ENCODE assay signal across 22 cellular contexts in the genomic region with DNA sequence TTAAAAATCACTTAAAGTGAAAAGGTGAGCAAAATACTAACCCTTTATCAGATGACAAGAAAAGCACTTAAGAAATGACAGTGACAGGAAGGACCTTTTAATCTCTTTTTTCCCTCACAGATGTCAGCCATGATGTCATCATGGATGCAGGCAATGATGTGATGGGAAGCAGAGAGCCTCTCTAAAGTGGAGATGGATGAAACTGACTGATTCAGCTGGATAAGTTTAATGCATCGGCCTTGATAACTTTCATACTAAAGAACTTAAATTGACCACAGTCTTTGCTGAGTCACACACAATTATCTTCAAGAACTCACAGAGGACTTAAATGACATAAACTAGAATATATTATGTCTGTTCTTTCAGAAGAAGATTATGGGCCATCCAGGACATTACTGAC.
DNase-seq lines count a peak whose midpoint lies in the region; ATAC-seq and TF ChIP-seq lines count a peak whose summit lies in the region.
"Had no signal": no experiment of that assay in that cellular context is flagged by ENCODE, and none has a peak within 500 bp of the region (broad histone marks: within the 10 kb centered on the region; RNA-seq: fewer than 3 reads in every experiment).

No MANE protein-coding gene starts in this region.

- POLR2A ChIA-PET in HEK293 (lab: Yijun Ruan, JAX) = no interaction called here

- H3K9ac ChIP-seq in fibroblast of lung (ENCODE audit: insufficient read depth, low read length) = no peak overlapping the region

- DNase-seq in SK-N-DZ (ENCODE audit: low spot score) (peak; percentile 94), fibroblast of lung (ENCODE audit: low read depth in 2 of 2) (peak; percentile 6 to 43), iris pigment epithelial cell (ENCODE audit: low read depth) (peak; percentile 66), SKM-1 treated with dmso at 0.1 percent for 144 hours (lab: John Stamatoyannopoulos, UW; ENCODE audit: unreplicated experiment) (no peak), amygdala (lab: John Stamatoyannopoulos, UW) (no peak), islet precursor cell (no peak)
- DNase-seq in activated T-cell treated with anti-CD3 and anti-CD28 coated beads, Interleukin-2, amount 50 U/mL, for 4 hours = no peak
- DNase-seq: C1 segment of cervical spinal cord; CD4-positive, alpha-beta memory T cell; COR-L47; DMS79; EL; GDM1; KBM-7; MG63; NCI-H2029 treated with DMSO at 0.1 percent for 48 hours; NCI-H446 treated with DMSO at 0.1 percent for 48 hours; NCI-H526; Peyer's patch; SHP77 treated with DMSO at 0.1 percent for 48 hours had no signal

- no peaks in the 10 kb centered on the region for H3K9me3 Mint-ChIP-seq in activated T-cell treated with anti-CD3 and anti-CD28 coated beads, Interleukin-2, amount 50 U/mL, for 4 hours

- no peak overlapping the region for H2AFZ ChIP-seq in fibroblast of lung (ENCODE audit: low read length)

- no peaks in the 10 kb centered on the region for H3K79me2 ChIP-seq in fibroblast of lung (ENCODE audit: control insufficient read depth, insufficient read depth, low read length)

- no peaks in the 10 kb centered on the region for H3K4me1 ChIP-seq in HEK293 (ENCODE audit: control insufficient read depth, insufficient read depth, low read length)
- H3K4me1 ChIP-seq in fibroblast of lung (ENCODE audit: control insufficient read depth, extremely low read depth, insufficient read depth, low read length) = no peaks in the 10 kb centered on the region
- H3K4me1 ChIP-seq: Peyer's patch had no signal

- H3K4me1 Mint-ChIP-seq in activated T-cell treated with anti-CD3 and anti-CD28 coated beads, Interleukin-2, amount 50 U/mL, for 4 hours (ENCODE audit: low read depth) = no peaks in the 10 kb centered on the region
- H3K4me1 Mint-ChIP-seq: CD4-positive, alpha-beta memory T cell had no signal

- H3K36me3 ChIP-seq in HEK293 (ENCODE audit: control insufficient read depth in 2 of 2, insufficient read depth in 1 of 2, low read length in 2 of 2) = no peaks in the 10 kb centered on the region
- no peaks in the 10 kb centered on the region for H3K36me3 ChIP-seq in fibroblast of lung (ENCODE audit: control insufficient read depth, insufficient read depth, low read length)
- H3K36me3 ChIP-seq: MG63, Peyer's patch had no signal

- TF ChIP-seq CTCF in HEK293 (tag by site-specific recombination; IDR thresholded peaks at IDR 0.05) = no peak
- no peak for TF ChIP-seq CTCF in fibroblast of lung (conservative IDR thresholded peaks at IDR 0.05 in 1 of 2, IDR thresholded peaks at IDR 0.05 in 1 of 2; ENCODE audit: low read depth in 1 of 2, low read length in 2 of 2)

- no peak overlapping the region for H3K4me2 ChIP-seq in fibroblast of lung (ENCODE audit: extremely low read depth, insufficient read depth, low read length)

- H3K9me3 ChIP-seq in HEK293 (ENCODE audit: control insufficient read depth, insufficient read depth, low read depth, low read length) (no peaks in the 10 kb centered on the region), fibroblast of lung (ENCODE audit: control insufficient read depth, insufficient read depth, low read depth, low read length) (no peaks in the 10 kb centered on the region)
- H3K9me3 ChIP-seq: MG63, Peyer's patch had no signal

- no peaks in the 10 kb centered on the region for H4K20me1 ChIP-seq in fibroblast of lung (ENCODE audit: control insufficient read depth, extremely low read depth, insufficient read depth, low read length)

- no peak overlapping the region for H3K4me3 Mint-ChIP-seq in activated T-cell treated with anti-CD3 and anti-CD28 coated beads, Interleukin-2, amount 50 U/mL, for 4 hours
- H3K4me3 Mint-ChIP-seq: CD4-positive, alpha-beta memory T cell had no signal

- H3K27me3 ChIP-seq in fibroblast of lung (ENCODE audit: control insufficient read depth, insufficient read depth, low read length) = no peaks in the 10 kb centered on the region
- H3K27me3 ChIP-seq: MG63, Peyer's patch had no signal

- H3K27me3 Mint-ChIP-seq in activated T-cell treated with anti-CD3 and anti-CD28 coated beads, Interleukin-2, amount 50 U/mL, for 4 hours (ENCODE audit: low read depth) = no peaks in the 10 kb centered on the region
- H3K27me3 Mint-ChIP-seq: CD4-positive, alpha-beta memory T cell had no signal

- no peak overlapping the region for H3K27ac ChIP-seq in HEK293 (ENCODE audit: extremely low read depth, low read depth, low read length)
- no peak overlapping the region for H3K27ac ChIP-seq in fibroblast of lung (ENCODE audit: insufficient read depth, low read length)
- H3K27ac ChIP-seq: Peyer's patch had no signal

- H3K36me3 Mint-ChIP-seq in activated T-cell treated with anti-CD3 and anti-CD28 coated beads, Interleukin-2, amount 50 U/mL, for 4 hours (ENCODE audit: insufficient read depth) = no peaks in the 10 kb centered on the region
- H3K36me3 Mint-ChIP-seq: CD4-positive, alpha-beta memory T cell had no signal

- no peak for ATAC-seq in activated T-cell treated with anti-CD3 and anti-CD28 coated beads, Interleukin-2, amount 50 U/mL, for 4 hours
- ATAC-seq: GM12878 had no signal

- H3K4me3 ChIP-seq in HEK293 (ENCODE audit: low read depth, low read length) (no peak overlapping the region), fibroblast of lung (replicated peaks in 1 of 4; ENCODE audit: control extremely low read depth in 1 of 4, insufficient read depth in 1 of 4, low read depth in 3 of 4, low read length in 4 of 4) (no peak overlapping the region)
- H3K4me3 ChIP-seq: GM12878, MG63, Peyer's patch had no signal

- CTCF ChIA-PET in HEK293 (lab: Yijun Ruan, JAX) = no interaction called here

TF ChIP-seq in HEK293, 187 proteins besides CTCF, POLR2A, EP300 and RAD21:
- TF ChIP-seq, protein P1, sequence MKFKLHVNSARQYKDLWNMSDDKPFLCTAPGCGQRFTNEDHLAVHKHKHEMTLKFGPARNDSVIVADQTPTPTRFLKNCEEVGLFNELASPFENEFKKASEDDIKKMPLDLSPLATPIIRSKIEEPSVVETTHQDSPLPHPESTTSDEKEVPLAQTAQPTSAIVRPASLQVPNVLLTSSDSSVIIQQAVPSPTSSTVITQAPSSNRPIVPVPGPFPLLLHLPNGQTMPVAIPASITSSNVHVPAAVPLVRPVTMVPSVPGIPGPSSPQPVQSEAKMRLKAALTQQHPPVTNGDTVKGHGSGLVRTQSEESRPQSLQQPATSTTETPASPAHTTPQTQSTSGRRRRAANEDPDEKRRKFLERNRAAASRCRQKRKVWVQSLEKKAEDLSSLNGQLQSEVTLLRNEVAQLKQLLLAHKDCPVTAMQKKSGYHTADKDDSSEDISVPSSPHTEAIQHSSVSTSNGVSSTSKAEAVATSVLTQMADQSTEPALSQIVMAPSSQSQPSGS (tag by site-specific recombination; IDR thresholded peaks at IDR 0.05; ENCODE audit: low read depth) = peak; percentile 32; the same call in 1 of the 2 replicates
- no peak for TF ChIP-seq ZNF555 (tag by site-specific recombination; conservative IDR thresholded peaks at IDR 0.05)

Comparison
In these comparisons a context has a peak if more than half of its experiments do, and no peak if none do; other contexts are left out.
1. DNase-seq: peak in SK-N-DZ (single experiment), fibroblast of lung (2 of 2) and iris pigment epithelial cell (single experiment); none in activated T-cell treated with anti-CD3 and anti-CD28 coated beads, Interleukin-2, amount 50 U/mL, for 4 hours (single experiment), SKM-1 treated with dmso at 0.1 percent for 144 hours (single experiment), amygdala (0 of 56) and islet precursor cell (single experiment).